Comparison of ENCODE assay signal across 8 cellular contexts in the genomic region with DNA sequence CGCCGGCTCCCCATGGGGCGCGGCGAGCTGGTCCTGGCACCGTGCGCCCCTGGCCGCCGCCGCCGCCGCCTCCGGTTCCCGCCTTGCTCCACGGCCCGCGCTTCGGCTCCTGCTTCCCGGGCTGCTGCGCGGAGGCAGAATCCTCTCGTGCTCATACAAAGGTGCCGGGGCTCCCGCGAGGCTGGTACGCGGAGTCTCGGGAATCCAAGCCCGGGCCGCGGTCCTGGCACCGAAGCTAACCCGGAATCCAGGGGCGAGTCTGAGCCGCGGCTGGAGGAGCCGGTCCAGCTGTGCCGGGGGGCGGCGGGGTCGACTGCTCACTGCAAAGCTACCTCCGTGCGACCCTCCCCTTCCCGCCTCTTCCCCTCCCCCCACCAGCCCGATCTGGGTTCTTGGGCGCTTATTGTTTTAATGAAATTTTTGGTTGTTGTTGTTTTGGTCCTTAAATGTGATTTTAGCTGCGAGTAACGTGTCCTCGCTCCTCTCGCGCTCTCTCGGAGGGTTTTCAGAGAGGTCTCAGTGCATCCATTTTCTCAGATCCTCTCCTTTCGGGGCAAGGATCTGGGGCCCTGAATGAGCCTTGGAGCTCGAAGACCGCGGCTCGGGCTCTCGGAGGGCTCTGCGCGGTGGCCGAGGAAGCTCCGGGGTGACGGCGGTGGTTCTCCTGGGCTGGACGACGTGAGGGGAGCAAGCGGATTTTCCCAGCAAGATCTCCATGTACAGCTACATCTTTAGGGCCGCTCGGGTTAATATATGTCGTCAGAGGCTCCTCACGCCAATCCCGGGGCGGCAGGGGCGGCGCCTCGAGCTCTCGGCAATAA. TPM values are rescaled to one million over a fixed set of nuclear protein-coding genes. Genes with fewer than 3 reads are reported as not detected.
DNase-seq lines count a peak whose midpoint lies in the region; ATAC-seq and TF ChIP-seq lines count a peak whose summit lies in the region.

HAND2 (minus strand) TSS at position 725 of the 821 bp plus-strand sequence. CDS start 940 bp downstream, outside the sequence.

- H3K27me3 ChIP-seq in colonic mucosa (peaks cover 77% of the 10 kb centered on the region), mucosa of stomach (ENCODE audit: control insufficient read depth, insufficient read depth, low read length) (peaks cover 96% of the 10 kb centered on the region)

- H3K9ac ChIP-seq in colonic mucosa (ENCODE audit: low read depth in 2 of 2, low read length in 2 of 2) (peak within 1 kb of the TSS; percentile 19 to 66), mucosa of stomach (ENCODE audit: low read length) (peak within 1 kb of the TSS; percentile 31)

- no peaks in the 10 kb centered on the region for H3K4me1 ChIP-seq in colonic mucosa
- H3K4me1 ChIP-seq in mucosa of stomach (ENCODE audit: control insufficient read depth, insufficient read depth, low read length) = no peaks in the 10 kb centered on the region

- ATAC-seq in HG02970 (IDR thresholded peaks at IDR 0.05; ENCODE audit: low FRiP score, unreplicated experiment) = no peak
- no peak for ATAC-seq in GM21515 (IDR thresholded peaks at IDR 0.05; ENCODE audit: unreplicated experiment)
- ATAC-seq in HG02571 (IDR thresholded peaks at IDR 0.05; ENCODE audit: unreplicated experiment) = no peak

- TF ChIP-seq CTCF in colonic mucosa (IDR thresholded peaks at IDR 0.05) = no peak

- H3K27ac ChIP-seq in colonic mucosa = peak within 1 kb of the TSS; percentile 69

- intact Hi-C loops in colonic mucosa (cut with DNase I) = no loop called here

- H3K9me3 ChIP-seq in colonic mucosa = no peaks in the 10 kb centered on the region
- no peaks in the 10 kb centered on the region for H3K9me3 ChIP-seq in mucosa of stomach (ENCODE audit: control insufficient read depth, low read length)

- H3K36me3 ChIP-seq in colonic mucosa = no peaks in the 10 kb centered on the region
- no peaks in the 10 kb centered on the region for H3K36me3 ChIP-seq in mucosa of stomach (ENCODE audit: control insufficient read depth, insufficient read depth, low read length)

- H3K4me3 ChIP-seq in colonic mucosa (peak within 1 kb of the TSS; percentile 35), mucosa of stomach (ENCODE audit: low read length) (no peak within 1 kb of the TSS)

- DNase-seq in GM03348 (ENCODE audit: low spot score) = peak; percentile 92
- DNase-seq in NCI-H226 = peak; percentile 54
- DNase-seq in colonic mucosa = peak; percentile 63
- DNase-seq in OCI-M2 (lab: John Stamatoyannopoulos, UW; ENCODE audit: unreplicated experiment) = no peak

RNA-seq across cellular contexts. Expression of gene HAND2, which starts in this region (rescaled TPM):
- 1 to 10 TPM; 1.6 to 9.4 TPM for total RNA-seq in colonic mucosa
